Comparison of ENCODE assay signal across 1 cellular context in genomic region chr2:40452-40851, GRCh38.
TF ChIP-seq lines count a peak whose summit lies in the region.

No MANE protein-coding gene starts in this region.

TF ChIP-seq in K562, 482 proteins besides CTCF, POLR2A, EP300 and RAD21 (continued from another document):
- TF ChIP-seq GATAD2A (IDR thresholded peaks at IDR 0.05) (no peak), ATF7 (IDR thresholded peaks at IDR 0.05) (peak; percentile 52; the same call in 1 of the 2 replicates), ZNF311 (CRISPR knock-in tag; IDR thresholded peaks at IDR 0.05) (no peak), ZNF263 (CRISPR knock-in tag; IDR thresholded peaks at IDR 0.05; ENCODE audit: borderline replicate concordance) (no peak), ZC3H4 (CRISPR knock-in tag; IDR thresholded peaks at IDR 0.05; ENCODE audit: borderline replicate concordance) (no peak), KDM1A (IDR thresholded peaks at IDR 0.05) (no peak), PTRF (tag; IDR thresholded peaks at IDR 0.05) (no peak)
